In genomic region chr3:32815812-32816438, GRCh38 we compare ENCODE assay signal across 10 cellular contexts. TPM values are rescaled to one million over a fixed set of nuclear protein-coding genes. Genes with fewer than 3 reads are reported as not detected.
DNase-seq lines count a peak whose midpoint lies in the region; TF ChIP-seq lines count a peak whose summit lies in the region.
"Had no signal": no experiment of that assay in that cellular context is flagged by ENCODE, and none has a peak within 500 bp of the region (broad histone marks: within the 10 kb centered on the region; RNA-seq: fewer than 3 reads in every experiment).

No MANE protein-coding gene starts in this region.

- H2BK120ac ChIP-seq in neuronal stem cell (ENCODE audit: low read depth, low read length) = no peak overlapping the region

- no peak overlapping the region for H4K91ac ChIP-seq in neuronal stem cell (ENCODE audit: low read depth, low read length, poor library complexity)

- peak overlapping the region; percentile 93 for H3K4me3 Mint-ChIP-seq in endodermal cell

- peak overlapping the region; percentile 62 for H3K4me3 ChIP-seq in Jurkat, Clone E6-1 (ENCODE audit: low read length)
- H3K4me3 ChIP-seq in endodermal cell (ENCODE audit: low read length) (peak overlapping the region; percentile 91), neuronal stem cell (ENCODE audit: low read length in 2 of 2) (peak overlapping the region; percentile 68 to 94)

- H3K79me1 ChIP-seq in neuronal stem cell (ENCODE audit: low read depth, low read length) = peaks cover 5% of the 10 kb centered on the region

- H3K27me3 ChIP-seq in endodermal cell (ENCODE audit: control insufficient read depth, insufficient read depth, low read length, poor library complexity, severe bottlenecking) = no peaks in the 10 kb centered on the region
- no peaks in the 10 kb centered on the region for H3K27me3 ChIP-seq in neuronal stem cell (ENCODE audit: control insufficient read depth in 3 of 3, insufficient read depth in 3 of 3, low read depth in 1 of 3, low read length in 3 of 3)

- peak overlapping the region; percentile 32 for H3K4ac ChIP-seq in neuronal stem cell (ENCODE audit: low read length)

- peak overlapping the region; percentile 90 for H3K27ac ChIP-seq in endodermal cell (ENCODE audit: low read depth, low read length)
- H3K27ac ChIP-seq in neuronal stem cell (replicated peaks; ENCODE audit: low read length) = peak overlapping the region; percentile 94

- H3K9me3 ChIP-seq in ES-I3 (ENCODE audit: control insufficient read depth, insufficient read depth, low read length) (no peaks in the 10 kb centered on the region), endodermal cell (ENCODE audit: control insufficient read depth, low read length) (no peaks in the 10 kb centered on the region), neuronal stem cell (replicated peaks in 1 of 2; ENCODE audit: control insufficient read depth in 2 of 2, insufficient read depth in 1 of 2, low read depth in 1 of 2, low read length in 2 of 2) (peaks cover 0 to 2% of the 10 kb centered on the region in 2 donors)

- H2BK5ac ChIP-seq in neuronal stem cell (ENCODE audit: low read length) = peak overlapping the region; percentile 90

- no peak for DNase-seq in Jurkat, Clone E6-1 (ENCODE audit: low read depth, low spot score)
- DNase-seq in endodermal cell (peak; percentile 80), neuronal stem cell (ENCODE audit: low spot score) (no peak), hippocampal formation (lab: John Stamatoyannopoulos, UW) (no peak), HT-29 (ENCODE audit: low spot score) (no peak), kidney glomerular epithelial cell (lab: John Stamatoyannopoulos, UW) (no peak), epidermal melanocyte (ENCODE audit: insufficient read length, low spot score) (no peak)
- DNase-seq: NCI-H1436 treated with DMSO at 0.1 percent for 48 hours had no signal

- peak overlapping the region; percentile 19 for H2BK15ac ChIP-seq in neuronal stem cell (ENCODE audit: low read length)

- peaks cover 27% of the 10 kb centered on the region for H3K4me1 ChIP-seq in ES-I3 (ENCODE audit: insufficient read depth, low read length)
- H3K4me1 ChIP-seq in endodermal cell (ENCODE audit: control insufficient read depth, insufficient read depth, low read length) = peaks cover 11% of the 10 kb centered on the region
- H3K4me1 ChIP-seq in neuronal stem cell (ENCODE audit: control insufficient read depth in 2 of 2, insufficient read depth in 1 of 2, low read depth in 1 of 2, low read length in 2 of 2) = peaks cover 15 to 22% of the 10 kb centered on the region in 2 donors

- no peak for TF ChIP-seq CTCF in endodermal cell (conservative IDR thresholded peaks at IDR 0.05)

- peak overlapping the region; percentile 64 for H3K9ac ChIP-seq in ES-I3 (ENCODE audit: low read depth, low read length)
- H3K9ac ChIP-seq in endodermal cell (ENCODE audit: extremely low read depth, low read length, poor library complexity, severe bottlenecking) = peak overlapping the region; percentile 94
- no peak overlapping the region for H3K9ac ChIP-seq in neuronal stem cell (ENCODE audit: low read depth, low read length, poor library complexity)

- peaks cover 36% of the 10 kb centered on the region for H3K4me1 Mint-ChIP-seq in endodermal cell

- 3 to 7% methylated on average over 6 to 22 of the region's 22 CpGs for WGBS in endodermal cell (ENCODE audit: insufficient coverage in 1 of 2, insufficient read length in 1 of 2), 2 experiments
- WGBS in neuronal stem cell (ENCODE audit: extremely low coverage in 2 of 2, insufficient read length in 2 of 2, insufficient replicate concordance in 1 of 2), 2 donors = no CpG with 5 or more reads among the region's 22 CpGs

- H3K14ac ChIP-seq in neuronal stem cell (ENCODE audit: low read length) = no peak overlapping the region

- H2AFZ ChIP-seq in neuronal stem cell (ENCODE audit: low read length) = peak overlapping the region; percentile 65

- H2BK12ac ChIP-seq in neuronal stem cell (ENCODE audit: low read length) = no peak overlapping the region

- H3K27me3 Mint-ChIP-seq in endodermal cell (ENCODE audit: insufficient read depth) = no peaks in the 10 kb centered on the region

- no peak overlapping the region for H2AK5ac ChIP-seq in neuronal stem cell (ENCODE audit: low read depth, low read length)

- peak overlapping the region; percentile 54 for H3K4me2 ChIP-seq in neuronal stem cell (ENCODE audit: insufficient read depth, low read length, poor library complexity, severe bottlenecking)

- H3K23ac ChIP-seq in neuronal stem cell (ENCODE audit: low read depth, low read length, poor library complexity) = no peak overlapping the region

- H3K36me3 ChIP-seq in ES-I3 (ENCODE audit: insufficient read depth, low read length) (peaks cover 19% of the 10 kb centered on the region), endodermal cell (ENCODE audit: control insufficient read depth, insufficient read depth, low read length) (peaks cover 6% of the 10 kb centered on the region), neuronal stem cell (replicated peaks in 1 of 2; ENCODE audit: control insufficient read depth in 2 of 2, insufficient read depth in 2 of 2, low read length in 2 of 2) (peaks cover 14 to 25% of the 10 kb centered on the region in 2 donors)

- peak overlapping the region; percentile 93 for H3K18ac ChIP-seq in neuronal stem cell (ENCODE audit: low read length)

- peak overlapping the region; percentile 99 for H3K27ac Mint-ChIP-seq in endodermal cell

- peaks cover 29% of the 10 kb centered on the region for H3K36me3 Mint-ChIP-seq in endodermal cell (ENCODE audit: low read depth)

- no peak overlapping the region for H4K8ac ChIP-seq in neuronal stem cell (ENCODE audit: low read depth, low read length)

- no peaks in the 10 kb centered on the region for H3K9me3 Mint-ChIP-seq in endodermal cell

RNA-seq across cellular contexts. Expression of gene TRIM71, which starts 1.9 kb away (rescaled TPM):
- 1.2 TPM for polyA plus RNA-seq in Jurkat, Clone E6-1 (2012; ENCODE audit: insufficient read depth, insufficient read length)
- total RNA-seq in endodermal cell = 100 to 1,000 TPM; 154 to 169 TPM
- 25.8 TPM for polyA plus RNA-seq in endodermal cell (2013, experiment 1 of 2)
- polyA plus RNA-seq in endodermal cell (2013, experiment 2 of 2) = 26.8 TPM
- 53.8 TPM for polyA plus RNA-seq in neuronal stem cell (2013, experiment 1 of 2)
- 57.6 TPM for polyA plus RNA-seq in neuronal stem cell (2013, experiment 2 of 2)
- total RNA-seq in HT-29 (2014; rRNA removed; shearing (Covaris generic)) = not detected in 2 replicates
- total RNA-seq: myocyte had no signal

Comparison
In these comparisons a context has a peak if more than half of its experiments do, and no peak if none do; other contexts are left out.
1. RNA of gene TRIM71, which starts 1.9 kb away (total RNA-seq): 154 to 169 TPM in endodermal cell; not detected in HT-29; every median in the first group is over 100 times any median in the second.
2. Peak in every context shown above with its lines, with median percentiles within 50 percentile points of each other: H3K4me3 ChIP-seq.